ENCODE assay signal across 2 cellular contexts in the genomic region with DNA sequence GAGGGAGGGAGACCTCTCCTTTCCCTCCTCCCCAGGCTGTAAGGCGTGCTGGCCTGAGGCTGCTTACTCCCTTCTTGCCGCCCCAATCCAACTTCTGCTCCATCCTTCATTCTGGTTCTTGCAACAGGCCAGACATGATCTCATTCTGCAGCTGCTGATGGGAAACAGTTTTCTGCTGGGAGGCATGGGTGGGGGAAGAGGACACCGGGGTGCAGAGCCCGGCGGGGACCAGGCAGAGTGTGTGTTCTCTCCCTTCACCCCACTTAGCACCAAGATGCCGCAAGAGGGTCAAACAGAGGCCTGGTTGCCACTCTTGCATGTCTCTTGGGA.
TF ChIP-seq lines count a peak whose summit lies in the region.

No MANE protein-coding gene starts in this region.

TF ChIP-seq in SK-N-SH, 30 proteins besides CTCF, POLR2A, EP300 and RAD21 (continued from another document):
- TF ChIP-seq, protein P1, sequence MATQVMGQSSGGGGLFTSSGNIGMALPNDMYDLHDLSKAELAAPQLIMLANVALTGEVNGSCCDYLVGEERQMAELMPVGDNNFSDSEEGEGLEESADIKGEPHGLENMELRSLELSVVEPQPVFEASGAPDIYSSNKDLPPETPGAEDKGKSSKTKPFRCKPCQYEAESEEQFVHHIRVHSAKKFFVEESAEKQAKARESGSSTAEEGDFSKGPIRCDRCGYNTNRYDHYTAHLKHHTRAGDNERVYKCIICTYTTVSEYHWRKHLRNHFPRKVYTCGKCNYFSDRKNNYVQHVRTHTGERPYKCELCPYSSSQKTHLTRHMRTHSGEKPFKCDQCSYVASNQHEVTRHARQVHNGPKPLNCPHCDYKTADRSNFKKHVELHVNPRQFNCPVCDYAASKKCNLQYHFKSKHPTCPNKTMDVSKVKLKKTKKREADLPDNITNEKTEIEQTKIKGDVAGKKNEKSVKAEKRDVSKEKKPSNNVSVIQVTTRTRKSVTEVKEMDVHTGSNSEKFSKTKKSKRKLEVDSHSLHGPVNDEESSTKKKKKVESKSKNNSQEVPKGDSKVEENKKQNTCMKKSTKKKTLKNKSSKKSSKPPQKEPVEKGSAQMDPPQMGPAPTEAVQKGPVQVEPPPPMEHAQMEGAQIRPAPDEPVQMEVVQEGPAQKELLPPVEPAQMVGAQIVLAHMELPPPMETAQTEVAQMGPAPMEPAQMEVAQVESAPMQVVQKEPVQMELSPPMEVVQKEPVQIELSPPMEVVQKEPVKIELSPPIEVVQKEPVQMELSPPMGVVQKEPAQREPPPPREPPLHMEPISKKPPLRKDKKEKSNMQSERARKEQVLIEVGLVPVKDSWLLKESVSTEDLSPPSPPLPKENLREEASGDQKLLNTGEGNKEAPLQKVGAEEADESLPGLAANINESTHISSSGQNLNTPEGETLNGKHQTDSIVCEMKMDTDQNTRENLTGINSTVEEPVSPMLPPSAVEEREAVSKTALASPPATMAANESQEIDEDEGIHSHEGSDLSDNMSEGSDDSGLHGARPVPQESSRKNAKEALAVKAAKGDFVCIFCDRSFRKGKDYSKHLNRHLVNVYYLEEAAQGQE (IDR thresholded peaks at IDR 0.05; ENCODE audit: low read depth, low read length): no peak
- TF ChIP-seq FOXM1 (IDR thresholded peaks at IDR 0.05; ENCODE audit: low read depth) (no peak), YY1 (IDR thresholded peaks at IDR 0.05; ENCODE audit: low read depth) (no peak), ELF1 (IDR thresholded peaks at IDR 0.05) (no peak), NRF1 (IDR thresholded peaks at IDR 0.05; ENCODE audit: low read depth, low read length) (no peak), GATA2 (CRISPR knock-in tag; IDR thresholded peaks at IDR 0.05) (no peak), RFX5 (IDR thresholded peaks at IDR 0.05; ENCODE audit: low read length) (no peak), MEF2A (IDR thresholded peaks at IDR 0.05; ENCODE audit: borderline replicate concordance, low read depth) (no peak)
- TF ChIP-seq, protein P2, sequence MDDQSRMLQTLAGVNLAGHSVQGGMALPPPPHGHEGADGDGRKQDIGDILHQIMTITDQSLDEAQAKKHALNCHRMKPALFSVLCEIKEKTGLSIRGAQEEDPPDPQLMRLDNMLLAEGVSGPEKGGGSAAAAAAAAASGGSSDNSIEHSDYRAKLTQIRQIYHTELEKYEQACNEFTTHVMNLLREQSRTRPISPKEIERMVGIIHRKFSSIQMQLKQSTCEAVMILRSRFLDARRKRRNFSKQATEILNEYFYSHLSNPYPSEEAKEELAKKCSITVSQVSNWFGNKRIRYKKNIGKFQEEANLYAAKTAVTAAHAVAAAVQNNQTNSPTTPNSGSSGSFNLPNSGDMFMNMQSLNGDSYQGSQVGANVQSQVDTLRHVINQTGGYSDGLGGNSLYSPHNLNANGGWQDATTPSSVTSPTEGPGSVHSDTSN (IDR thresholded peaks at IDR 0.05): no peak

TF ChIP-seq in SK-N-SH treated with all-trans-retinoic acid at 6 μM for 48 hours, 23 proteins besides CTCF, POLR2A, EP300 and RAD21 (continued from another document):
- TF ChIP-seq, protein P3, sequence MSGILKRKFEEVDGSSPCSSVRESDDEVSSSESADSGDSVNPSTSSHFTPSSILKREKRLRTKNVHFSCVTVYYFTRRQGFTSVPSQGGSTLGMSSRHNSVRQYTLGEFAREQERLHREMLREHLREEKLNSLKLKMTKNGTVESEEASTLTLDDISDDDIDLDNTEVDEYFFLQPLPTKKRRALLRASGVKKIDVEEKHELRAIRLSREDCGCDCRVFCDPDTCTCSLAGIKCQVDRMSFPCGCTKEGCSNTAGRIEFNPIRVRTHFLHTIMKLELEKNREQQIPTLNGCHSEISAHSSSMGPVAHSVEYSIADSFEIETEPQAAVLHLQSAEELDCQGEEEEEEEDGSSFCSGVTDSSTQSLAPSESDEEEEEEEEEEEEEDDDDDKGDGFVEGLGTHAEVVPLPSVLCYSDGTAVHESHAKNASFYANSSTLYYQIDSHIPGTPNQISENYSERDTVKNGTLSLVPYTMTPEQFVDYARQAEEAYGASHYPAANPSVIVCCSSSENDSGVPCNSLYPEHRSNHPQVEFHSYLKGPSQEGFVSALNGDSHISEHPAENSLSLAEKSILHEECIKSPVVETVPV (CRISPR knock-in tag; IDR thresholded peaks at IDR 0.05): no peak
- TF ChIP-seq, protein P4, sequence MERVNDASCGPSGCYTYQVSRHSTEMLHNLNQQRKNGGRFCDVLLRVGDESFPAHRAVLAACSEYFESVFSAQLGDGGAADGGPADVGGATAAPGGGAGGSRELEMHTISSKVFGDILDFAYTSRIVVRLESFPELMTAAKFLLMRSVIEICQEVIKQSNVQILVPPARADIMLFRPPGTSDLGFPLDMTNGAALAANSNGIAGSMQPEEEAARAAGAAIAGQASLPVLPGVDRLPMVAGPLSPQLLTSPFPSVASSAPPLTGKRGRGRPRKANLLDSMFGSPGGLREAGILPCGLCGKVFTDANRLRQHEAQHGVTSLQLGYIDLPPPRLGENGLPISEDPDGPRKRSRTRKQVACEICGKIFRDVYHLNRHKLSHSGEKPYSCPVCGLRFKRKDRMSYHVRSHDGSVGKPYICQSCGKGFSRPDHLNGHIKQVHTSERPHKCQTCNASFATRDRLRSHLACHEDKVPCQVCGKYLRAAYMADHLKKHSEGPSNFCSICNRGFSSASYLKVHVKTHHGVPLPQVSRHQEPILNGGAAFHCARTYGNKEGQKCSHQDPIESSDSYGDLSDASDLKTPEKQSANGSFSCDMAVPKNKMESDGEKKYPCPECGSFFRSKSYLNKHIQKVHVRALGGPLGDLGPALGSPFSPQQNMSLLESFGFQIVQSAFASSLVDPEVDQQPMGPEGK (CRISPR knock-in tag; IDR thresholded peaks at IDR 0.05; ENCODE audit: borderline replicate concordance): no peak
- TF ChIP-seq ZC3H10 (CRISPR knock-in tag; IDR thresholded peaks at IDR 0.05) (no peak), BACH2 (CRISPR knock-in tag; IDR thresholded peaks at IDR 0.05; ENCODE audit: borderline replicate concordance) (no peak), ARNTL (CRISPR knock-in tag; IDR thresholded peaks at IDR 0.05; ENCODE audit: borderline replicate concordance, low read depth) (no peak)
TF ChIP-seq in SK-N-SH treated with all-trans-retinoic acid at 6 μM for 48 hours: peak in this region for 0.
